Comparison of ENCODE assay signal across 1 cellular context in the genomic region with DNA sequence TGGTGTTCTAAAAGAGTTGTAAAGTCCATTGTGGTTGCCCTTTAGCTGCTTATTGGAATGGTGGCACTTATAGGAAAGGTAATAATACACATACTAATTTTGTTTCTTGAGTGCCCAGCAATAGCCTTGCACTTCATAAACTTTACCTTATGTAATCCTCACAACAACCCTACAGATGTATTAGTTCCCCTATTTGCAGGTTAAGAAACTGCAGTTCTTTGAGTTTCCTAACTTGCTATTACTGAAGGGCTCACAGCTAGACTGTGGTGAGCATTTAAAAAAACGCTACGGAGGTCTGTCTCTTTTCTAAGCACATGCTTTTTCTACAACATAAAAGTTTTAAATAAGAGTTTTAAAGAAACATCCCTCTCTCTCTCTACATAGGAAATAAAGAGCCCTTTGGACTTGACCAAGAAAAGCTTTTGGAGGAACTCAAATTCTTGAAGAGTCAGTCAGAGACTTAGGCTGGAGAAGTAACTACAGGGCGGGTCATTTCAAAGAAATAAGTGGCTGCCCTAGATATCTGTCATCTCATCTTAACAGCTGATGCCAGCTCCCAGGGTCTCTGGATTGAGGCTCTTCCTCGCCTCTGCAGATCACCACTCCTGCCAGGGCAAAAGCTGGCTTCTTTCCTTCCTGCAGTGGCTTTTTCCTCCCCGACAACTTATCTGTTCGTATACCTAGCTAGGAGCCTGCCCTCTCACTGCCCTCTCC.
TF ChIP-seq lines count a peak whose summit lies in the region.

No MANE protein-coding gene starts in this region.

TF ChIP-seq in GM23338, 12 proteins besides CTCF, POLR2A, EP300 and RAD21 (continued from another document):
- TF ChIP-seq, protein P1, sequence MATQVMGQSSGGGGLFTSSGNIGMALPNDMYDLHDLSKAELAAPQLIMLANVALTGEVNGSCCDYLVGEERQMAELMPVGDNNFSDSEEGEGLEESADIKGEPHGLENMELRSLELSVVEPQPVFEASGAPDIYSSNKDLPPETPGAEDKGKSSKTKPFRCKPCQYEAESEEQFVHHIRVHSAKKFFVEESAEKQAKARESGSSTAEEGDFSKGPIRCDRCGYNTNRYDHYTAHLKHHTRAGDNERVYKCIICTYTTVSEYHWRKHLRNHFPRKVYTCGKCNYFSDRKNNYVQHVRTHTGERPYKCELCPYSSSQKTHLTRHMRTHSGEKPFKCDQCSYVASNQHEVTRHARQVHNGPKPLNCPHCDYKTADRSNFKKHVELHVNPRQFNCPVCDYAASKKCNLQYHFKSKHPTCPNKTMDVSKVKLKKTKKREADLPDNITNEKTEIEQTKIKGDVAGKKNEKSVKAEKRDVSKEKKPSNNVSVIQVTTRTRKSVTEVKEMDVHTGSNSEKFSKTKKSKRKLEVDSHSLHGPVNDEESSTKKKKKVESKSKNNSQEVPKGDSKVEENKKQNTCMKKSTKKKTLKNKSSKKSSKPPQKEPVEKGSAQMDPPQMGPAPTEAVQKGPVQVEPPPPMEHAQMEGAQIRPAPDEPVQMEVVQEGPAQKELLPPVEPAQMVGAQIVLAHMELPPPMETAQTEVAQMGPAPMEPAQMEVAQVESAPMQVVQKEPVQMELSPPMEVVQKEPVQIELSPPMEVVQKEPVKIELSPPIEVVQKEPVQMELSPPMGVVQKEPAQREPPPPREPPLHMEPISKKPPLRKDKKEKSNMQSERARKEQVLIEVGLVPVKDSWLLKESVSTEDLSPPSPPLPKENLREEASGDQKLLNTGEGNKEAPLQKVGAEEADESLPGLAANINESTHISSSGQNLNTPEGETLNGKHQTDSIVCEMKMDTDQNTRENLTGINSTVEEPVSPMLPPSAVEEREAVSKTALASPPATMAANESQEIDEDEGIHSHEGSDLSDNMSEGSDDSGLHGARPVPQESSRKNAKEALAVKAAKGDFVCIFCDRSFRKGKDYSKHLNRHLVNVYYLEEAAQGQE (IDR thresholded peaks at IDR 0.05; ENCODE audit: unreplicated experiment), result no peak
- TF ChIP-seq, protein P2, sequence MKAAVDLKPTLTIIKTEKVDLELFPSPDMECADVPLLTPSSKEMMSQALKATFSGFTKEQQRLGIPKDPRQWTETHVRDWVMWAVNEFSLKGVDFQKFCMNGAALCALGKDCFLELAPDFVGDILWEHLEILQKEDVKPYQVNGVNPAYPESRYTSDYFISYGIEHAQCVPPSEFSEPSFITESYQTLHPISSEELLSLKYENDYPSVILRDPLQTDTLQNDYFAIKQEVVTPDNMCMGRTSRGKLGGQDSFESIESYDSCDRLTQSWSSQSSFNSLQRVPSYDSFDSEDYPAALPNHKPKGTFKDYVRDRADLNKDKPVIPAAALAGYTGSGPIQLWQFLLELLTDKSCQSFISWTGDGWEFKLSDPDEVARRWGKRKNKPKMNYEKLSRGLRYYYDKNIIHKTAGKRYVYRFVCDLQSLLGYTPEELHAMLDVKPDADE (IDR thresholded peaks at IDR 0.05), result no peak
- TF ChIP-seq ZNF114 (CRISPR knock-in tag; IDR thresholded peaks at IDR 0.05) (no peak), STAT1 (IDR thresholded peaks at IDR 0.05; ENCODE audit: unreplicated experiment) (no peak), CREB1 (CRISPR knock-in tag; IDR thresholded peaks at IDR 0.05; ENCODE audit: low read depth) (no peak)
- TF ChIP-seq, protein P3, sequence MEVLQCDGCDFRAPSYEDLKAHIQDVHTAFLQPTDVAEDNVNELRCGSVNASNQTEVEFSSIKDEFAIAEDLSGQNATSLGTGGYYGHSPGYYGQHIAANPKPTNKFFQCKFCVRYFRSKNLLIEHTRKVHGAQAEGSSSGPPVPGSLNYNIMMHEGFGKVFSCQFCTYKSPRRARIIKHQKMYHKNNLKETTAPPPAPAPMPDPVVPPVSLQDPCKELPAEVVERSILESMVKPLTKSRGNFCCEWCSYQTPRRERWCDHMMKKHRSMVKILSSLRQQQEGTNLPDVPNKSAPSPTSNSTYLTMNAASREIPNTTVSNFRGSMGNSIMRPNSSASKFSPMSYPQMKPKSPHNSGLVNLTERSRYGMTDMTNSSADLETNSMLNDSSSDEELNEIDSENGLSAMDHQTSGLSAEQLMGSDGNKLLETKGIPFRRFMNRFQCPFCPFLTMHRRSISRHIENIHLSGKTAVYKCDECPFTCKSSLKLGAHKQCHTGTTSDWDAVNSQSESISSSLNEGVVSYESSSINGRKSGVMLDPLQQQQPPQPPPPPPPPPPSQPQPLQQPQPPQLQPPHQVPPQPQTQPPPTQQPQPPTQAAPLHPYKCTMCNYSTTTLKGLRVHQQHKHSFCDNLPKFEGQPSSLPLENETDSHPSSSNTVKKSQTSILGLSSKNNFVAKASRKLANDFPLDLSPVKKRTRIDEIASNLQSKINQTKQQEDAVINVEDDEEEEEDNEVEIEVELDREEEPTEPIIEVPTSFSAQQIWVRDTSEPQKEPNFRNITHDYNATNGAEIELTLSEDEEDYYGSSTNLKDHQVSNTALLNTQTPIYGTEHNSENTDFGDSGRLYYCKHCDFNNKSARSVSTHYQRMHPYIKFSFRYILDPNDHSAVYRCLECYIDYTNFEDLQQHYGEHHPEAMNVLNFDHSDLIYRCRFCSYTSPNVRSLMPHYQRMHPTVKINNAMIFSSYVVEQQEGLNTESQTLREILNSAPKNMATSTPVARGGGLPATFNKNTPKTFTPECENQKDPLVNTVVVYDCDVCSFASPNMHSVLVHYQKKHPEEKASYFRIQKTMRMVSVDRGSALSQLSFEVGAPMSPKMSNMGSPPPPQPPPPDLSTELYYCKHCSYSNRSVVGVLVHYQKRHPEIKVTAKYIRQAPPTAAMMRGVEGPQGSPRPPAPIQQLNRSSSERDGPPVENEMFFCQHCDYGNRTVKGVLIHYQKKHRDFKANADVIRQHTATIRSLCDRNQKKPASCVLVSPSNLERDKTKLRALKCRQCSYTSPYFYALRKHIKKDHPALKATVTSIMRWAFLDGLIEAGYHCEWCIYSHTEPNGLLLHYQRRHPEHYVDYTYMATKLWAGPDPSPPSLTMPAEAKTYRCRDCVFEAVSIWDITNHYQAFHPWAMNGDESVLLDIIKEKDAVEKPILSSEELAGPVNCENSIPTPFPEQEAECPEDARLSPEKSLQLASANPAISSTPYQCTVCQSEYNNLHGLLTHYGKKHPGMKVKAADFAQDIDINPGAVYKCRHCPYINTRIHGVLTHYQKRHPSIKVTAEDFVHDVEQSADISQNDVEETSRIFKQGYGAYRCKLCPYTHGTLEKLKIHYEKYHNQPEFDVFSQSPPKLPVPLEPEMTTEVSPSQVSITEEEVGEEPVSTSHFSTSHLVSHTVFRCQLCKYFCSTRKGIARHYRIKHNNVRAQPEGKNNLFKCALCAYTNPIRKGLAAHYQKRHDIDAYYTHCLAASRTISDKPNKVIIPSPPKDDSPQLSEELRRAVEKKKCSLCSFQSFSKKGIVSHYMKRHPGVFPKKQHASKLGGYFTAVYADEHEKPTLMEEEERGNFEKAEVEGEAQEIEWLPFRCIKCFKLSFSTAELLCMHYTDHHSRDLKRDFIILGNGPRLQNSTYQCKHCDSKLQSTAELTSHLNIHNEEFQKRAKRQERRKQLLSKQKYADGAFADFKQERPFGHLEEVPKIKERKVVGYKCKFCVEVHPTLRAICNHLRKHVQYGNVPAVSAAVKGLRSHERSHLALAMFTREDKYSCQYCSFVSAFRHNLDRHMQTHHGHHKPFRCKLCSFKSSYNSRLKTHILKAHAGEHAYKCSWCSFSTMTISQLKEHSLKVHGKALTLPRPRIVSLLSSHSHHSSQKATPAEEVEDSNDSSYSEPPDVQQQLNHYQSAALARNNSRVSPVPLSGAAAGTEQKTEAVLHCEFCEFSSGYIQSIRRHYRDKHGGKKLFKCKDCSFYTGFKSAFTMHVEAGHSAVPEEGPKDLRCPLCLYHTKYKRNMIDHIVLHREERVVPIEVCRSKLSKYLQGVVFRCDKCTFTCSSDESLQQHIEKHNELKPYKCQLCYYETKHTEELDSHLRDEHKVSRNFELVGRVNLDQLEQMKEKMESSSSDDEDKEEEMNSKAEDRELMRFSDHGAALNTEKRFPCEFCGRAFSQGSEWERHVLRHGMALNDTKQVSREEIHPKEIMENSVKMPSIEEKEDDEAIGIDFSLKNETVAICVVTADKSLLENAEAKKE (CRISPR knock-in tag; IDR thresholded peaks at IDR 0.05), result no peak
TF ChIP-seq in GM23338: peak in this region for 0.
